In genomic region chr20:37249304-37249703, GRCh38 we compare ENCODE assay signal across 9 cellular contexts. TPM values are rescaled to one million over a fixed set of nuclear protein-coding genes. Genes with fewer than 3 reads are reported as not detected.
"Had no signal": no experiment of that assay in that cellular context is flagged by ENCODE, and none has a peak within 500 bp of the region (broad histone marks: within the 10 kb centered on the region; RNA-seq: fewer than 3 reads in every experiment).

No MANE protein-coding gene starts in this region.

- H3K27ac ChIP-seq: GM23248 had no signal

- DNase-seq: GM23248, GOT3, H7, IMR-90, Kasumi-1, KG1 had no signal

- H3K4me3 ChIP-seq: GM23248, HAP-1 had no signal

- H3K36me3 ChIP-seq: HAP-1 had no signal

- H2AFZ ChIP-seq: GM23248 had no signal

- H3K9me3 ChIP-seq: HAP-1 had no signal

- H3K9ac ChIP-seq: GM23248 had no signal

RNA-seq across cellular contexts. Expression of gene GHRH, which starts 12.3 kb away (rescaled TPM):
- total RNA-seq: GM23248, H4, H7, HT-29, IMR-90 had no signal
- polyA plus RNA-seq: GM23248, IMR-90 had no signal
